1 cellular context compared by ENCODE assay signal in genomic region chr7:44145419-44145968, GRCh38.
TF ChIP-seq lines count a peak whose summit lies in the region.

No MANE protein-coding gene starts in this region.

TF ChIP-seq in IMR-90, 13 proteins besides CTCF, POLR2A, EP300 and RAD21:
- TF ChIP-seq NFE2L2 (IDR thresholded peaks at IDR 0.05; ENCODE audit: low read depth, low read length), result no peak
- no peak for TF ChIP-seq MXI1 (IDR thresholded peaks at IDR 0.05; ENCODE audit: borderline replicate concordance, low read depth, low read length)
- no peak for TF ChIP-seq USF2 (IDR thresholded peaks at IDR 0.05; ENCODE audit: low read depth, low read length)
- TF ChIP-seq MAFK (IDR thresholded peaks at IDR 0.05; ENCODE audit: low read depth, low read length), result no peak
- TF ChIP-seq BHLHE40 (IDR thresholded peaks at IDR 0.05; ENCODE audit: low read depth, low read length), result no peak
- no peak for TF ChIP-seq RCOR1 (IDR thresholded peaks at IDR 0.05; ENCODE audit: insufficient replicate concordance, low read length)
- no peak for TF ChIP-seq RFX5 (IDR thresholded peaks at IDR 0.05; ENCODE audit: low read depth, low read length)
- no peak for TF ChIP-seq SMC3 (IDR thresholded peaks at IDR 0.05; ENCODE audit: low read depth, low read length)
- TF ChIP-seq FOS (IDR thresholded peaks at IDR 0.05; ENCODE audit: low read depth, low read length), result no peak
- TF ChIP-seq MAZ (IDR thresholded peaks at IDR 0.05; ENCODE audit: borderline replicate concordance, low read depth, low read length), result no peak
- no peak for TF ChIP-seq CHD1 (IDR thresholded peaks at IDR 0.05; ENCODE audit: low read depth, low read length)
- no peak for TF ChIP-seq CEBPB (IDR thresholded peaks at IDR 0.05; ENCODE audit: low read depth, low read length)
- no peak for TF ChIP-seq ELK1 (IDR thresholded peaks at IDR 0.05; ENCODE audit: borderline replicate concordance, low read depth, low read length)
TF ChIP-seq in IMR-90: peak in this region for 0.
